In the genomic region with DNA sequence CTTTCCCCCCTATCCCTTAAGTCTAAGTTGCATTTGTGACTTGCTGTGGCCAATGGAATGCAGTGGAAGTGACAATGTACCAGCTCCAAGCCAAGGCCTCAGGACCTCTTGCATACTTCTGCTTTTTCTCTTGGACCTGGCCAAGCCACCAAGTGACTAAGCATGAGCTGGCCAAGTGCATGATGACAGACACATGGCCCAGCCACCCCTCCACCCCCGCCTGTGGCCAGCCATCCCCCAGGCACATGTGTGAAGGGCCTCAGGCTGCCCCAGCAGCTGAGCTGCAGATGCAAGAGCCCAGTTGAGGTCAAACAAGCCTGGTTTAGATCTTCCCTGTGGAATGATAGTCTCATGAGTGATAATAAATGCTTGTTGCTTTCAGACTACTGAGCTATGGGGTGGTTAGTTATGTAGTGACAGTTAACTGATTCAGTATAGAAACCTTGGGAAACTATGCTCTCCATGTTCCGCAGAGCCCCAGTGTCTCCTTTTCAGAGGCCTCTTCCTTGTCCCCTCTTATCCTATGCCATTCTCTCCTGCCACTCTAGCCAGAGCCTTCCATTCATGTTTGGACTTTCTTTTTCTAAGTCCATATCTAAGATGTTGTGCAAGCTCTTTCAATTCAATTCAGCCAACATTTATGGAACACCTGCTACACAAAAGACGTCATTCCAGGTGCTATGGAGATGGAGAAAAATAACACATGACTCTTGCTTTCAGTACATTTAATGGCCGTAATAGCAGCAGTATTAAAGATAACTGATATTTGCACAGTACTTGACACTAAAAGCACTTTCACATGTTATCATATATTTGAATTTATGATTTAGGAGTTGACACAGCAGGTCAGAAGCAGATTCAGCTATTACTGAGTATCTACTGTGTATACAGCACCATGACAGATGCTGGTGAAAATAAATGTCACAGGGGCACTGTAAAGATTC, we compare ENCODE assay signal across 8 cellular contexts. TPM values are rescaled to one million over a fixed set of nuclear protein-coding genes. Genes with fewer than 3 reads are reported as not detected.
DNase-seq lines count a peak whose midpoint lies in the region; ATAC-seq and TF ChIP-seq lines count a peak whose summit lies in the region.

No MANE protein-coding gene starts in this region.

- TF ChIP-seq EP300 in SK-N-SH (IDR thresholded peaks at IDR 0.05; ENCODE audit: borderline replicate concordance in 1 of 2, low read depth in 1 of 2, low read length in 1 of 2), result peak in 1 of 2 experiments; percentile 80; a peak in 2 of 4 replicates

- H3K9me2 ChIP-seq in SK-N-SH, result no peaks in the 10 kb centered on the region

- CTCF ChIA-PET in SK-N-SH (lab: Yijun Ruan, JAX), result interaction anchor here (0.6 to 4.4 kb wide), 6 partner anchors 11 to 609 kb away, joined by 3 to 35 read pairs (median 4); no protein-coding TSS in a partner anchor

- TF ChIP-seq CTCF in SK-N-SH (IDR thresholded peaks at IDR 0.05) (no peak), GM10266 (IDR thresholded peaks at IDR 0.05; ENCODE audit: control insufficient read depth, insufficient read depth, low read depth, missing control alignments) (no peak)

- intact Hi-C loops in Right ventricle myocardium superior (cut with DNase I), result no loop called here

- WGBS in SK-N-SH (ENCODE audit: low lambda C conversion rate), result 76% methylated on average over 3 of the region's 4 CpGs

- no peaks in the 10 kb centered on the region for H3K27me3 ChIP-seq in SK-N-SH (ENCODE audit: insufficient read depth)

- no peaks in the 10 kb centered on the region for H4K20me1 ChIP-seq in SK-N-SH (ENCODE audit: insufficient read depth)

- H3K4me1 Mint-ChIP-seq in stimulated activated effector memory CD8-positive, alpha-beta T cell treated with anti-CD3 and anti-CD28 coated beads, Interleukin-12 subunit alpha, Interleukin-12 subunit beta, amount 100 ng/mL, for 72 hours, result peaks cover 14% of the 10 kb centered on the region

- H3K4me3 ChIP-seq in SK-N-SH (ENCODE audit: low read depth in 2 of 2, low read length in 1 of 2), result no peak overlapping the region

- H3K36me3 ChIP-seq in SK-N-SH (replicated peaks in 1 of 2; ENCODE audit: control insufficient read depth in 1 of 2, insufficient read depth in 2 of 2, low read length in 1 of 2), result no peaks in the 10 kb centered on the region

- H3K9ac ChIP-seq in SK-N-SH, result no peak overlapping the region

- ATAC-seq in Right ventricle myocardium superior (ENCODE audit: poor library complexity), result peak; percentile 94
- ATAC-seq in stimulated activated effector memory CD8-positive, alpha-beta T cell treated with anti-CD3 and anti-CD28 coated beads, Interleukin-12 subunit alpha, Interleukin-12 subunit beta, amount 100 ng/mL, for 72 hours, result peak; percentile 88
- ATAC-seq in HG02798 (IDR thresholded peaks at IDR 0.05; ENCODE audit: poor library complexity, unreplicated experiment), result no peak
- no peak for ATAC-seq in GM18870 (IDR thresholded peaks at IDR 0.05; ENCODE audit: unreplicated experiment)

- H3K9me3 ChIP-seq in SK-N-SH, result no peaks in the 10 kb centered on the region

- H2AFZ ChIP-seq in SK-N-SH (ENCODE audit: low read depth), result no peak overlapping the region

- POLR2A ChIA-PET in SK-N-SH (lab: Yijun Ruan, JAX), result interaction anchor here (1.1 kb wide), 1 partner anchor 14 kb away, joined by 3 read pairs; no protein-coding TSS in a partner anchor

- no peak overlapping the region for H3K27ac Mint-ChIP-seq in stimulated activated effector memory CD8-positive, alpha-beta T cell treated with anti-CD3 and anti-CD28 coated beads, Interleukin-12 subunit alpha, Interleukin-12 subunit beta, amount 100 ng/mL, for 72 hours

- peak; percentile 9 for DNase-seq in stimulated activated CD4-positive, alpha-beta T cell treated with anti-CD3 and anti-CD28 coated beads, Interleukin-1b, Interleukin-23, amount 100 ng/mL, for 48 hours
- DNase-seq in stimulated activated CD4-positive, alpha-beta T cell treated with anti-CD3 and anti-CD28 coated beads, Interleukin-4, amount 100 ng/mL, for 4 hours, result no peak
- DNase-seq in SK-N-SH, result no peak
- peak; percentile 87 for DNase-seq in Right ventricle myocardium superior
- DNase-seq in stimulated activated effector memory CD8-positive, alpha-beta T cell treated with anti-CD3 and anti-CD28 coated beads, Interleukin-12 subunit alpha, Interleukin-12 subunit beta, amount 100 ng/mL, for 72 hours (ENCODE audit: low spot score in 2 of 2), result no peak
- no peak for DNase-seq in GM10266 (ENCODE audit: extremely low spot score)

- H3F3A ChIP-seq in SK-N-SH (replicated peaks; ENCODE audit: insufficient read depth), result peaks cover 3% of the 10 kb centered on the region

- no peak for TF ChIP-seq RAD21 in SK-N-SH (IDR thresholded peaks at IDR 0.05; ENCODE audit: low read length)

- H3K79me2 ChIP-seq in SK-N-SH (ENCODE audit: insufficient read depth), result no peaks in the 10 kb centered on the region

- H3K4me2 ChIP-seq in SK-N-SH, result 0 out of 2 replicates have a peak overlapping the region, but pooled peaks have one; percentile 4

- H3K9me3 Mint-ChIP-seq in stimulated activated effector memory CD8-positive, alpha-beta T cell treated with anti-CD3 and anti-CD28 coated beads, Interleukin-12 subunit alpha, Interleukin-12 subunit beta, amount 100 ng/mL, for 72 hours, result no peaks in the 10 kb centered on the region

- no peaks in the 10 kb centered on the region for H3K36me3 Mint-ChIP-seq in stimulated activated effector memory CD8-positive, alpha-beta T cell treated with anti-CD3 and anti-CD28 coated beads, Interleukin-12 subunit alpha, Interleukin-12 subunit beta, amount 100 ng/mL, for 72 hours

- peaks cover 5 to 16% of the 10 kb centered on the region in 2 experiments; a peak in 1 of 4 replicates for H3K4me1 ChIP-seq in SK-N-SH (ENCODE audit: control insufficient read depth in 1 of 2, insufficient read depth in 2 of 2, low read depth in 1 of 2, low read length in 1 of 2)

- no peak overlapping the region for H3K4me3 Mint-ChIP-seq in stimulated activated effector memory CD8-positive, alpha-beta T cell treated with anti-CD3 and anti-CD28 coated beads, Interleukin-12 subunit alpha, Interleukin-12 subunit beta, amount 100 ng/mL, for 72 hours

- H3K27ac ChIP-seq in SK-N-SH (ENCODE audit: low read depth in 2 of 2, low read length in 1 of 2), result peak overlapping the region in 1 of 2 experiments; percentile 34; a peak in 2 of 4 replicates

TF ChIP-seq in SK-N-SH, 30 proteins besides CTCF, POLR2A, EP300 and RAD21 (continues in another document):
- TF ChIP-seq RCOR1 (IDR thresholded peaks at IDR 0.05; ENCODE audit: low read length) (no peak), PBX3 (IDR thresholded peaks at IDR 0.05) (peak; percentile 90), GATA2 (CRISPR knock-in tag; IDR thresholded peaks at IDR 0.05) (no peak), MXI1 (IDR thresholded peaks at IDR 0.05; ENCODE audit: low read depth, low read length) (no peak), EZH2phosphoT487 (IDR thresholded peaks at IDR 0.05; ENCODE audit: borderline replicate concordance, low read depth) (no peak), MAX (IDR thresholded peaks at IDR 0.05; ENCODE audit: low read depth) (peak; percentile 89), ELF1 (IDR thresholded peaks at IDR 0.05) (no peak), TCF12 (IDR thresholded peaks at IDR 0.05) (peak; percentile 98), YY1 (IDR thresholded peaks at IDR 0.05; ENCODE audit: low read depth) (no peak), GABPA (IDR thresholded peaks at IDR 0.05; ENCODE audit: low read depth) (no peak), RXRA (IDR thresholded peaks at IDR 0.05; ENCODE audit: borderline replicate concordance, low read depth) (peak; percentile 56; the same call in 1 of the 2 replicates), FOSL2 (IDR thresholded peaks at IDR 0.05; ENCODE audit: borderline replicate concordance, low read depth) (peak; percentile 85; the same call in 1 of the 2 replicates), FOXM1 (IDR thresholded peaks at IDR 0.05; ENCODE audit: low read depth) (0 out of 2 replicates have a peak, but pooled peaks have one; percentile 13), FOXJ3 (CRISPR knock-in tag; IDR thresholded peaks at IDR 0.05) (no peak), NFIC (IDR thresholded peaks at IDR 0.05; ENCODE audit: borderline replicate concordance) (peak; percentile 87), RFX5 (IDR thresholded peaks at IDR 0.05; ENCODE audit: low read length) (no peak), TEAD4 (IDR thresholded peaks at IDR 0.05; ENCODE audit: borderline replicate concordance, insufficient read depth) (peak; percentile 48; the same call in 1 of the 2 replicates), SIN3A (IDR thresholded peaks at IDR 0.05; ENCODE audit: borderline replicate concordance, low read depth, low read length) (0 out of 2 replicates have a peak, but pooled peaks have one; percentile 20), TAF1 (IDR thresholded peaks at IDR 0.05; ENCODE audit: borderline replicate concordance, low read depth, low read length) (no peak), SMC3 (IDR thresholded peaks at IDR 0.05; ENCODE audit: low read depth, low read length) (no peak), MEF2A (IDR thresholded peaks at IDR 0.05; ENCODE audit: borderline replicate concordance, low read depth) (no peak)
- TF ChIP-seq, protein P1, sequence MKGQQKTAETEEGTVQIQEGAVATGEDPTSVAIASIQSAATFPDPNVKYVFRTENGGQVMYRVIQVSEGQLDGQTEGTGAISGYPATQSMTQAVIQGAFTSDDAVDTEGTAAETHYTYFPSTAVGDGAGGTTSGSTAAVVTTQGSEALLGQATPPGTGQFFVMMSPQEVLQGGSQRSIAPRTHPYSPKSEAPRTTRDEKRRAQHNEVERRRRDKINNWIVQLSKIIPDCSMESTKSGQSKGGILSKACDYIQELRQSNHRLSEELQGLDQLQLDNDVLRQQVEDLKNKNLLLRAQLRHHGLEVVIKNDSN (IDR thresholded peaks at IDR 0.05; ENCODE audit: borderline replicate concordance, low read depth), result no peak

RNA-seq across cellular contexts. Expression of gene LOXL4, which starts 55.5 kb away (rescaled TPM):
- 1.4 and 1.7 TPM in 2 replicates for polyA plus RNA-seq in SK-N-SH (2012; rRNA removed)
- polyA plus RNA-seq in SK-N-SH (2012; cell fraction: cytosol; rRNA removed), result 0.76 and 1.4 TPM in 2 replicates
- polyA plus RNA-seq in SK-N-SH (2012; cell fraction: nucleus; rRNA removed), result 1.8 and 2.2 TPM in 2 replicates
- 0.51 TPM for total RNA-seq in Right ventricle myocardium superior

Comparison
In these comparisons a context has a peak if more than half of its experiments do, and no peak if none do; other contexts are left out.
1. DNase-seq: peak in stimulated activated CD4-positive, alpha-beta T cell treated with anti-CD3 and anti-CD28 coated beads, Interleukin-1b, Interleukin-23, amount 100 ng/mL, for 48 hours (single experiment) and Right ventricle myocardium superior (single experiment); none in stimulated activated CD4-positive, alpha-beta T cell treated with anti-CD3 and anti-CD28 coated beads, Interleukin-4, amount 100 ng/mL, for 4 hours (0 of 2), SK-N-SH (single experiment), stimulated activated effector memory CD8-positive, alpha-beta T cell treated with anti-CD3 and anti-CD28 coated beads, Interleukin-12 subunit alpha, Interleukin-12 subunit beta, amount 100 ng/mL, for 72 hours (0 of 2) and GM10266 (single experiment).
2. ATAC-seq: peak in Right ventricle myocardium superior (single experiment) and stimulated activated effector memory CD8-positive, alpha-beta T cell treated with anti-CD3 and anti-CD28 coated beads, Interleukin-12 subunit alpha, Interleukin-12 subunit beta, amount 100 ng/mL, for 72 hours (single experiment); none in HG02798 (single experiment) and GM18870 (single experiment).